In the genomic region with DNA sequence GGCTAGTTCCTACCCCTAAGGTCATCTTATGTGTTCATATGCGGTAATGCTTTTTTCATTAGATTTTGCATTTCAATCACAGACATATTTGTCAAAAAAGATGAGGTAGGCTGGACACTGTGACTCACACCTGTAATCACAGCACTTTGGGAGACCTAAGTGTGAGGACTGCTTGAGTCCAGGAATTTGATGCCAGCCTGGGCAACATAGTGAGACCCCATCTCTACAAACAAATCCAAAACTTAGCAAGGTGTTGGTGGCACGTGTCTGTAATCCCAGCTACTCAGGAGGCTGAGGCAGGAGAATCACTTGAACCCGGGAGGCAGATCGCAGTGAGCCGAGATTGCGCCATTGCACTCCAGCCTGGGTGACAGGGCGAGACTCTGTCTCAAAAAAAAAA, we compare ENCODE assay signal across 2 cellular contexts.
TF ChIP-seq lines count a peak whose summit lies in the region.

No MANE protein-coding gene starts in this region.

TF ChIP-seq in GM12891, 5 proteins besides CTCF, POLR2A, EP300 and RAD21:
- no peak for TF ChIP-seq PAX5 (IDR thresholded peaks at IDR 0.05; ENCODE audit: insufficient read depth, low read length, severe bottlenecking)
- no peak for TF ChIP-seq TAF1 (IDR thresholded peaks at IDR 0.05; ENCODE audit: low read depth, low read length)
- TF ChIP-seq SPI1 (IDR thresholded peaks at IDR 0.05; ENCODE audit: low read depth, low read length): no peak
- no peak for TF ChIP-seq POU2F2 (IDR thresholded peaks at IDR 0.05; ENCODE audit: low read depth, low read length)
- no peak for TF ChIP-seq POLR2AphosphoS5 (IDR thresholded peaks at IDR 0.05; ENCODE audit: low read depth, low read length)

TF ChIP-seq in K562, 482 proteins besides CTCF, POLR2A, EP300 and RAD21:
- peak; percentile 61 for TF ChIP-seq ZNF121 (CRISPR knock-in tag; conservative IDR thresholded peaks at IDR 0.05)
- TF ChIP-seq, protein P1, sequence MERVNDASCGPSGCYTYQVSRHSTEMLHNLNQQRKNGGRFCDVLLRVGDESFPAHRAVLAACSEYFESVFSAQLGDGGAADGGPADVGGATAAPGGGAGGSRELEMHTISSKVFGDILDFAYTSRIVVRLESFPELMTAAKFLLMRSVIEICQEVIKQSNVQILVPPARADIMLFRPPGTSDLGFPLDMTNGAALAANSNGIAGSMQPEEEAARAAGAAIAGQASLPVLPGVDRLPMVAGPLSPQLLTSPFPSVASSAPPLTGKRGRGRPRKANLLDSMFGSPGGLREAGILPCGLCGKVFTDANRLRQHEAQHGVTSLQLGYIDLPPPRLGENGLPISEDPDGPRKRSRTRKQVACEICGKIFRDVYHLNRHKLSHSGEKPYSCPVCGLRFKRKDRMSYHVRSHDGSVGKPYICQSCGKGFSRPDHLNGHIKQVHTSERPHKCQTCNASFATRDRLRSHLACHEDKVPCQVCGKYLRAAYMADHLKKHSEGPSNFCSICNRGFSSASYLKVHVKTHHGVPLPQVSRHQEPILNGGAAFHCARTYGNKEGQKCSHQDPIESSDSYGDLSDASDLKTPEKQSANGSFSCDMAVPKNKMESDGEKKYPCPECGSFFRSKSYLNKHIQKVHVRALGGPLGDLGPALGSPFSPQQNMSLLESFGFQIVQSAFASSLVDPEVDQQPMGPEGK (CRISPR knock-in tag; IDR thresholded peaks at IDR 0.05; ENCODE audit: borderline replicate concordance): no peak
